In the genomic region with DNA sequence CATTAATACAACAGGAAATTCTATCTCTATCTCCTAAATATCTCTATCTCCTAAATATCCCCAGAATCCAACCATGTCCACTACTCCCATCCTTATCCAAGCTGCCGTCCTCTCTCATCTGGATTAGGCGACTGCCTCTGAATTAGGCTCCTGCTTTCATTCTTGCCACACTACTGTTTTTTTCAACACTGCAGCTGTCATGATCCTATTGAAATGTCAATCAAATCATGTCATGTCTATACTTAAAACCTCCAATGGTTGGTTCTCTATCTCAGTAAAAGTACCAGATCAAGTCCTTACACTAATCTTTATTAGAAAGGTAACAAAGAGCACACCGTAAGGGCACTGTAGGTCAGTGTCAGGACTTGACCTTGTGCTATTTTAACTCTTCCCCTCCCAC, we compare ENCODE assay signal across 17 cellular contexts.
DNase-seq lines count a peak whose midpoint lies in the region; ATAC-seq and TF ChIP-seq lines count a peak whose summit lies in the region.
"Had no signal": no experiment of that assay in that cellular context is flagged by ENCODE, and none has a peak within 500 bp of the region (broad histone marks: within the 10 kb centered on the region; RNA-seq: fewer than 3 reads in every experiment).

No MANE protein-coding gene starts in this region.

- no peaks in the 10 kb centered on the region for H3K4me1 ChIP-seq in gastrocnemius medialis
- H3K4me1 ChIP-seq: BLaER1, Caco-2, HAP-1 had no signal

- peak; percentile 81 to 91 for ATAC-seq in gastrocnemius medialis
- ATAC-seq in HG03565 (IDR thresholded peaks at IDR 0.05; ENCODE audit: unreplicated experiment): no peak
- ATAC-seq in GM19035 (IDR thresholded peaks at IDR 0.05; ENCODE audit: unreplicated experiment): no peak
- ATAC-seq: CD8-positive, alpha-beta T cell had no signal

- H3K27me3 ChIP-seq in gastrocnemius medialis: no peaks in the 10 kb centered on the region
- H3K27me3 ChIP-seq: BLaER1 had no signal

- in situ Hi-C loops in gastrocnemius medialis (cut with MboI; ENCODE audit: low sequenced_read_pairs in 4 of 4): loop anchor here in 1 of 4 donors (25.0 kb wide), 1 partner anchor 1013 kb away; no protein-coding TSS in a partner anchor

- no peaks in the 10 kb centered on the region for H3K9me3 ChIP-seq in gastrocnemius medialis
- H3K9me3 ChIP-seq: BLaER1, Caco-2, HAP-1 had no signal

- DNase-seq in NCI-H82 (lab: John Stamatoyannopoulos, UW) (peak; percentile 57), NCI-H82 treated with DMSO at 0.1 percent for 48 hours (lab: John Stamatoyannopoulos, UW; ENCODE audit: unreplicated experiment) (no peak), myocyte (ENCODE audit: low read depth) (peak; percentile 56), gastrocnemius medialis (no peak), dermis blood vessel endothelial cell (no peak)
- DNase-seq: Caco-2; CD4-positive, CD25-positive, alpha-beta regulatory T cell; CD8-positive, alpha-beta T cell; DMS153; DMS79 treated with DMSO at 0.1 percent for 48 hours; GF-D8; GOT3 had no signal

- intact Hi-C loops in gastrocnemius medialis (cut with DNase I; ENCODE audit: low total_unique reads): no loop called here

- H3K27ac ChIP-seq in gastrocnemius medialis: no peak overlapping the region
- H3K27ac ChIP-seq: BLaER1, C4-2B had no signal

- H3K36me3 ChIP-seq in gastrocnemius medialis: no peaks in the 10 kb centered on the region
- H3K36me3 ChIP-seq: BLaER1, HAP-1 had no signal

- no peak overlapping the region for H3K4me3 ChIP-seq in gastrocnemius medialis
- H3K4me3 ChIP-seq: BLaER1, HAP-1 had no signal

- no peak for TF ChIP-seq CTCF in gastrocnemius medialis (IDR thresholded peaks at IDR 0.05 in 4 of 5, conservative IDR thresholded peaks at IDR 0.05 in 1 of 5)

- TF ChIP-seq POLR2A in gastrocnemius medialis (IDR thresholded peaks at IDR 0.05): no peak

Comparison
In these comparisons a context has a peak if more than half of its experiments do, and no peak if none do; other contexts are left out.
1. DNase-seq: peak in NCI-H82 (single experiment) and myocyte (single experiment); none in NCI-H82 treated with DMSO at 0.1 percent for 48 hours (single experiment), gastrocnemius medialis (0 of 2) and dermis blood vessel endothelial cell (single experiment).
2. ATAC-seq: peak in gastrocnemius medialis (2 of 2); none in HG03565 (single experiment) and GM19035 (single experiment).